In the genomic region with DNA sequence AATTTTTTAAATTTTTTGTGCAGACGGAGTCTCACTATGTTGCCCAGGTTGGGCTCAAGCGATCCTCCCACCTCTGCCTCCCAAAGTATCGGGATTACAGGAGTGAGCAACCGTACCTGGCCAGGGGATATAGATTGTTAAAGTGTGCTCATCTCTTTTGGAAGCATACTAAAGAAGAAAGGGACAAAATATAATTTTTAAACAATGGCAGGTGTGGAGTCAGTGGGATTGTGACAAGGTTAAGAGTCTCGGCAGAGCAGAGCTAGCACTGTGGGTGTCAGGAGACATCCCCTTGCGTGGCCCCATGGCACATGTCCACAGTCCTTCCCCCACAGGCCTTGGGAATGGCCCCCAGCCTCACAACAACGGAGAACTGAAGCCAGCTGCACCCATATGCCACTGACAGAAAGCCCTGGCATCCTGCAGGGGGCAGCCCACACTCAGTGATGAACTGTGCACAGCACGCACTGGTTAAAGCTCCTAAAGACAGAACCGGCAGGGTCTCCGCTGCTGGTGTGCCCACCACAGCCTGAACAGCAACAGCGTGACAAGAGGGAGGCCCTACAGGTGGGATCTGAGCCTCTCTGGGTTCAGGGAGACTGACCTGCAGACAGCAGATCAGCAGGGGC, we compare ENCODE assay signal across 9 cellular contexts. TPM values are rescaled to one million over a fixed set of nuclear protein-coding genes. Genes with fewer than 3 reads are reported as not detected.
DNase-seq lines count a peak whose midpoint lies in the region; ATAC-seq, FAIRE-seq and TF ChIP-seq lines count a peak whose summit lies in the region.
"Had no signal": no experiment of that assay in that cellular context is flagged by ENCODE, and none has a peak within 500 bp of the region (broad histone marks: within the 10 kb centered on the region; RNA-seq: fewer than 3 reads in every experiment).

No MANE protein-coding gene starts in this region.

- no peak overlapping the region for H2AFZ ChIP-seq in OCI-LY3 (ENCODE audit: low read depth, low read length)

- no peak overlapping the region for H3K9ac ChIP-seq in OCI-LY3 (ENCODE audit: low read length)

- 77% methylated on average over 11 of the region's 11 CpGs for WGBS in esophagus muscularis mucosa

- peak; percentile 84 for FAIRE-seq in urothelium cell line (lab: Jason Lieb, UNC)

- H3K4me2 ChIP-seq in OCI-LY3 (ENCODE audit: low read length) = no peak overlapping the region

- TF ChIP-seq POLR2A in esophagus muscularis mucosa (IDR thresholded peaks at IDR 0.05; ENCODE audit: low read depth) = no peak

- TF ChIP-seq CTCF in GM12873 (IDR thresholded peaks at IDR 0.05; ENCODE audit: insufficient read depth, low read depth, low read length, missing control alignments) (peak; percentile 70), OCI-LY3 (IDR thresholded peaks at IDR 0.05; ENCODE audit: low read depth, low read length) (peak; percentile 44), astrocyte of the spinal cord (IDR thresholded peaks at IDR 0.05; ENCODE audit: low read depth, low read length) (peak; percentile 69), esophagus muscularis mucosa (IDR thresholded peaks at IDR 0.05) (peak in 1 of 3 experiments; percentile 14)

- no peak overlapping the region for H3K4me3 ChIP-seq in OCI-LY3 (ENCODE audit: low read length)
- no peak overlapping the region for H3K4me3 ChIP-seq in astrocyte of the spinal cord (ENCODE audit: low read depth, low read length)
- no peak overlapping the region for H3K4me3 ChIP-seq in esophagus muscularis mucosa

- H3K36me3 ChIP-seq in OCI-LY3 (replicated peaks; ENCODE audit: low read depth, low read length) (peaks cover 44% of the 10 kb centered on the region), esophagus muscularis mucosa (peaks cover 88 to 100% (median 97%) of the 10 kb centered on the region in 4 donors)

- no peaks in the 10 kb centered on the region for H3K27me3 ChIP-seq in OCI-LY3 (ENCODE audit: low read depth, low read length)
- no peaks in the 10 kb centered on the region for H3K27me3 ChIP-seq in esophagus muscularis mucosa

- intact Hi-C loops in left colon (cut with DNase I, micrococcal nuclease) (no loop called here), esophagus muscularis mucosa (cut with DNase I) (no loop called here)

- H3K27ac ChIP-seq in OCI-LY3 (ENCODE audit: low read length) (no peak overlapping the region), esophagus muscularis mucosa (replicated peaks in 1 of 4) (no peak overlapping the region)

- DNase-seq in astrocyte of the spinal cord (ENCODE audit: low read depth, low spot score) (peak; percentile 13), left colon (peak in 1 of 2 donors; percentile 62), urothelium cell line (ENCODE audit: low spot score) (no peak), esophagus muscularis mucosa (ENCODE audit: extremely low spot score) (no peak)
- DNase-seq: natural killer cell had no signal

- TF ChIP-seq EP300 in esophagus muscularis mucosa (IDR thresholded peaks at IDR 0.05) = no peak

- no peaks in the 10 kb centered on the region for H3K9me3 ChIP-seq in OCI-LY3 (ENCODE audit: insufficient read depth, low read length)
- H3K9me3 ChIP-seq in esophagus muscularis mucosa = no peaks in the 10 kb centered on the region

- H3K4me1 ChIP-seq in OCI-LY3 (ENCODE audit: low read length) (no peaks in the 10 kb centered on the region), esophagus muscularis mucosa (no peaks in the 10 kb centered on the region)

- H3K79me2 ChIP-seq in OCI-LY3 (ENCODE audit: low read length) = no peaks in the 10 kb centered on the region

- no peaks in the 10 kb centered on the region for H4K20me1 ChIP-seq in OCI-LY3 (ENCODE audit: insufficient read depth, low read length)

- ATAC-seq in left colon (peak; percentile 84), HG03469 (IDR thresholded peaks at IDR 0.05; ENCODE audit: unreplicated experiment) (no peak)

- in situ Hi-C loops in astrocyte of the spinal cord (cut with HindIII; ENCODE audit: low sequenced_read_pairs) = no loop called here

RNA-seq across cellular contexts. Expression of a gene that starts 29.9 kb away (rescaled TPM):
- total RNA-seq in left colon (not detected), esophagus muscularis mucosa (under 1 TPM in 3 of 4 donors, not detected in 1; 0.46 to 0.83 (median 0.50) TPM)
- total RNA-seq: T-helper 1 cell treated with Interleukin-12 subunit alpha and Interleukin-12 subunit beta and Interleukin-4 antibody, amounts not matched to agents 30 ng/mL and 1 ng/mL, for 36 hours had no signal

RNA-seq across cellular contexts. Expression of a gene that starts 54.8 kb away (rescaled TPM):
- total RNA-seq in left colon = 10 to 100 TPM; 77.3 to 82.4 TPM
- 100 to 1,000 TPM in 1 of 4 donors, 10 to 100 TPM in 3; 69.8 to 115 (median 82.3) TPM for total RNA-seq in esophagus muscularis mucosa

RNA-seq across cellular contexts. Expression of a gene that starts 55.0 kb away (rescaled TPM):
- total RNA-seq in left colon = 10 to 100 TPM; 26.3 to 30.3 TPM
- 10 to 100 TPM; 21.2 to 33.6 (median 26.4) TPM for total RNA-seq in esophagus muscularis mucosa
